Comparison of ENCODE assay signal across 1 cellular context in genomic region chr2:85561280-85562212, GRCh38.
TF ChIP-seq lines count a peak whose summit lies in the region.

TSS of gene GGCX (minus strand) at chr2:85561493. CDS start at chr2:85561428, 65 bp downstream.

TF ChIP-seq in HepG2, 621 proteins besides CTCF, POLR2A, EP300 and RAD21 (continued from another document and continues in another):
- TF ChIP-seq ELF3 (CRISPR knock-in tag; IDR thresholded peaks at IDR 0.05), result peak; percentile 72; the same call in 1 of the 2 replicates
- TF ChIP-seq TCF12 (IDR thresholded peaks at IDR 0.05), result no peak
- peak; percentile 81 for TF ChIP-seq TCF12 (CRISPR knock-in tag; IDR thresholded peaks at IDR 0.05)
- peak; percentile 65 for TF ChIP-seq SOX5 (CRISPR knock-in tag; IDR thresholded peaks at IDR 0.05; ENCODE audit: borderline replicate concordance)
- peak; percentile 96; the same call in 1 of the 2 replicates for TF ChIP-seq KAT7 (CRISPR knock-in tag; IDR thresholded peaks at IDR 0.05; ENCODE audit: borderline replicate concordance)
- no peak for TF ChIP-seq ZNF207 (IDR thresholded peaks at IDR 0.05; ENCODE audit: borderline replicate concordance)
- TF ChIP-seq PLSCR1 (CRISPR knock-in tag; IDR thresholded peaks at IDR 0.05; ENCODE audit: borderline replicate concordance), result no peak
- peak; percentile 93 for TF ChIP-seq ZNF350 (CRISPR knock-in tag; IDR thresholded peaks at IDR 0.05; ENCODE audit: borderline replicate concordance, low read depth)
- peak; percentile 69; the same call in 1 of the 2 replicates for TF ChIP-seq ATF2 (CRISPR knock-in tag; IDR thresholded peaks at IDR 0.05)
- no peak for TF ChIP-seq CREB3 (CRISPR knock-in tag; IDR thresholded peaks at IDR 0.05)
- peak; percentile 67; the same call in 1 of the 2 replicates for TF ChIP-seq KLF11 (CRISPR knock-in tag; IDR thresholded peaks at IDR 0.05)
- peak; percentile 37; the same call in 1 of the 2 replicates for TF ChIP-seq FOXO1 (CRISPR knock-in tag; IDR thresholded peaks at IDR 0.05)
- TF ChIP-seq ZNF30 (CRISPR knock-in tag; IDR thresholded peaks at IDR 0.05), result 0 out of 2 replicates have a peak, but pooled peaks have one; percentile 40
- TF ChIP-seq ZFX (CRISPR knock-in tag; IDR thresholded peaks at IDR 0.05; ENCODE audit: low read depth), result peak; percentile 87
- 0 out of 2 replicates have a peak, but pooled peaks have one; percentile 20 for TF ChIP-seq ZNF253 (CRISPR knock-in tag; IDR thresholded peaks at IDR 0.05; ENCODE audit: borderline replicate concordance)
- TF ChIP-seq ZHX1 (CRISPR knock-in tag; IDR thresholded peaks at IDR 0.05; ENCODE audit: low read depth), result no peak
- TF ChIP-seq ZNF101 (CRISPR knock-in tag; IDR thresholded peaks at IDR 0.05; ENCODE audit: borderline replicate concordance, low read depth), result peak; percentile 60; the same call in 1 of the 2 replicates
- TF ChIP-seq USF2 (IDR thresholded peaks at IDR 0.05; ENCODE audit: low read depth, low read length), result no peak
- TF ChIP-seq USF2 (CRISPR knock-in tag; IDR thresholded peaks at IDR 0.05; ENCODE audit: borderline replicate concordance), result no peak; the same call in 1 of the 2 replicates
- TF ChIP-seq BCL6 (CRISPR knock-in tag; IDR thresholded peaks at IDR 0.05), result peak; percentile 54; the same call in 1 of the 2 replicates
- no peak; the same call in none of the 2 replicates for TF ChIP-seq ZNF772 (CRISPR knock-in tag; IDR thresholded peaks at IDR 0.05)
- TF ChIP-seq PRDM4 (CRISPR knock-in tag; IDR thresholded peaks at IDR 0.05; ENCODE audit: borderline replicate concordance), result peak; percentile 73; the same call in 1 of the 2 replicates
- no peak; the same call in 1 of the 2 replicates for TF ChIP-seq MED13 (CRISPR knock-in tag; IDR thresholded peaks at IDR 0.05)
- no peak for TF ChIP-seq MAFF (IDR thresholded peaks at IDR 0.05; ENCODE audit: low read depth, low read length)
- TF ChIP-seq FOXC1 (CRISPR knock-in tag; IDR thresholded peaks at IDR 0.05; ENCODE audit: borderline replicate concordance), result peak; percentile 96
- TF ChIP-seq FOXJ3 (CRISPR knock-in tag; IDR thresholded peaks at IDR 0.05; ENCODE audit: borderline replicate concordance), result no peak; the same call in 1 of the 2 replicates
- no peak for TF ChIP-seq RARG (CRISPR knock-in tag; IDR thresholded peaks at IDR 0.05; ENCODE audit: low read depth)
- 0 out of 2 replicates have a peak, but pooled peaks have one; percentile 41 for TF ChIP-seq ZNF766 (CRISPR knock-in tag; IDR thresholded peaks at IDR 0.05; ENCODE audit: borderline replicate concordance)
- TF ChIP-seq ZNF547 (CRISPR knock-in tag; IDR thresholded peaks at IDR 0.05), result peak; percentile 54; the same call in 1 of the 2 replicates
- no peak for TF ChIP-seq CCAR2 (optimal IDR thresholded peaks at IDR 0.05; ENCODE audit: low read depth, low read length)
- 0 out of 2 replicates have a peak, but pooled peaks have one; percentile 39 for TF ChIP-seq TOE1 (CRISPR knock-in tag; IDR thresholded peaks at IDR 0.05)
- TF ChIP-seq ZZZ3 (CRISPR knock-in tag; IDR thresholded peaks at IDR 0.05; ENCODE audit: borderline replicate concordance), result peak; percentile 51; the same call in 1 of the 2 replicates
- peak; percentile 70 for TF ChIP-seq ESRRA (CRISPR knock-in tag; IDR thresholded peaks at IDR 0.05; ENCODE audit: low read depth)
- TF ChIP-seq PTBP1 (IDR thresholded peaks at IDR 0.05; ENCODE audit: low read depth, low read length, poor library complexity, severe bottlenecking), result no peak
- no peak for TF ChIP-seq ZNF138 (CRISPR knock-in tag; IDR thresholded peaks at IDR 0.05; ENCODE audit: low read depth)
- no peak; the same call in 1 of the 2 replicates for TF ChIP-seq JUN (CRISPR knock-in tag; IDR thresholded peaks at IDR 0.05)
- TF ChIP-seq HOXA5 (CRISPR knock-in tag; IDR thresholded peaks at IDR 0.05), result peak; percentile 67; the same call in 1 of the 2 replicates
- TF ChIP-seq KAT8 (CRISPR knock-in tag; IDR thresholded peaks at IDR 0.05), result peak; percentile 96
- no peak; the same call in 1 of the 2 replicates for TF ChIP-seq ZNF569 (CRISPR knock-in tag; IDR thresholded peaks at IDR 0.05; ENCODE audit: borderline replicate concordance)
- 0 out of 2 replicates have a peak, but pooled peaks have one; percentile 21 for TF ChIP-seq ZNF639 (CRISPR knock-in tag; conservative IDR thresholded peaks at IDR 0.05)
- TF ChIP-seq FOXA1 (IDR thresholded peaks at IDR 0.05), result no peak
- TF ChIP-seq FOXA1 (CRISPR knock-in tag; IDR thresholded peaks at IDR 0.05), result peak; percentile 27; the same call in 1 of the 2 replicates
- TF ChIP-seq PPARG (CRISPR knock-in tag; conservative IDR thresholded peaks at IDR 0.05), result peak; percentile 83
- no peak; the same call in 1 of the 2 replicates for TF ChIP-seq ZSCAN5A (CRISPR knock-in tag; IDR thresholded peaks at IDR 0.05; ENCODE audit: borderline replicate concordance)
- peak; percentile 92 for TF ChIP-seq YEATS2 (CRISPR knock-in tag; IDR thresholded peaks at IDR 0.05; ENCODE audit: borderline replicate concordance)
- TF ChIP-seq ZNF343 (CRISPR knock-in tag; IDR thresholded peaks at IDR 0.05), result peak; percentile 73; the same call in 1 of the 2 replicates
- TF ChIP-seq MTA3 (CRISPR knock-in tag; IDR thresholded peaks at IDR 0.05), result no peak
- no peak for TF ChIP-seq JUNB (CRISPR knock-in tag; IDR thresholded peaks at IDR 0.05; ENCODE audit: borderline replicate concordance)
- peak; percentile 57; the same call in 1 of the 2 replicates for TF ChIP-seq ZFP82 (CRISPR knock-in tag; IDR thresholded peaks at IDR 0.05; ENCODE audit: borderline replicate concordance)
- TF ChIP-seq ZSCAN21 (CRISPR knock-in tag; IDR thresholded peaks at IDR 0.05; ENCODE audit: borderline replicate concordance), result no peak; the same call in 1 of the 2 replicates
- TF ChIP-seq ZNF883 (CRISPR knock-in tag; IDR thresholded peaks at IDR 0.05; ENCODE audit: not compliant biosample characterization), result peak; percentile 69
- no peak for TF ChIP-seq EZH2 (conservative IDR thresholded peaks at IDR 0.05; ENCODE audit: low read depth, low read length)
- TF ChIP-seq POGK (CRISPR knock-in tag; conservative IDR thresholded peaks at IDR 0.05), result peak; percentile 74
- peak; percentile 51 for TF ChIP-seq HNRNPK (IDR thresholded peaks at IDR 0.05; ENCODE audit: low read depth, low read length, poor library complexity, severe bottlenecking)
